In the genomic region with DNA sequence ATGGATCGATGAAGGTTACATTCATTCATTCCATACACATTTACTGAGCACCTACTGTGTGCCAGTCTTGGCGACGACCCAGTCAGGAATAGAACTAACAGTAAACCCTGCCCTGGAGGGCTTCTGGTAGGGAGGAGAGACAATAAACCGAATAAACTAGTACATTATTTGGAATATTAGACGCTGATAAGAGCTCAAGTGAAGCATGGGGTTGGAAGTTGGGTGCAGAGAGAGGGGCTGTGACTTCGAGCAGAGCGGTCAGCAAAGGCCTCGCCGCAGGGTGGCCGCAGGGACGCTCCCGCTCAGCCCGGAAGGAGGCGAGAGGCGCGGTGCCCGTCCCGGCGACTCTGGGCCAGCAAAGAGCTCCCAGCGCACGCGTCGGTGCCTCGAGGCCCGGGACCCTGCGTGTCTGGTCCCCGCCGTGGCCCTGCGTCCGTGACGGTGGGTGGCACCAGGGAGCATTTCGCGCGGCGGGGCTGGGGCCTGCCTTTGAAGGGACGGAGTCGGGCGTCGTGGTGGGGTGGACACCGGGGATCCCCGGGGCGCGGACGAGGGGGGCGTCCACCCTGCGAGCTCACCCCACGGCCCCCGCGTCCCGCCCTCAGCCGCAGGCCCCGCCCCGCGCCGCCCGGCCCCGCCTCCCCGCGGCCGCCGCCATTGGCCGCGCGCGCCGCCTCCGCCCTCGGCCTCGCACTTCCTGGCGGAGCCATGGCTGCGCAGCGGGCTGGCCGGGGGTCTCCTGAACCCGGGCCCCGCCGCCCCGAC, we compare ENCODE assay signal across 1 cellular context.
TF ChIP-seq lines count a peak whose summit lies in the region.

KLHL36 (plus strand) TSS at position 682 of the 765 bp plus-strand sequence. CDS start 2,357 bp downstream, outside the sequence.

TF ChIP-seq in K562, 482 proteins besides CTCF, POLR2A, EP300 and RAD21 (continued from another document and continues in another):
- TF ChIP-seq, protein P1, sequence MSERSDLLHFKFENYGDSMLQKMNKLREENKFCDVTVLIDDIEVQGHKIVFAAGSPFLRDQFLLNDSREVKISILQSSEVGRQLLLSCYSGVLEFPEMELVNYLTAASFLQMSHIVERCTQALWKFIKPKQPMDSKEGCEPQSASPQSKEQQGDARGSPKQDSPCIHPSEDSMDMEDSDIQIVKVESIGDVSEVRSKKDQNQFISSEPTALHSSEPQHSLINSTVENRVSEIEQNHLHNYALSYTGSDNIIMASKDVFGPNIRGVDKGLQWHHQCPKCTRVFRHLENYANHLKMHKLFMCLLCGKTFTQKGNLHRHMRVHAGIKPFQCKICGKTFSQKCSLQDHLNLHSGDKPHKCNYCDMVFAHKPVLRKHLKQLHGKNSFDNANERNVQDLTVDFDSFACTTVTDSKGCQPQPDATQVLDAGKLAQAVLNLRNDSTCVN (CRISPR knock-in tag; IDR thresholded peaks at IDR 0.05): peak; percentile 60; the same call in 1 of the 2 replicates
- TF ChIP-seq E4F1 (CRISPR knock-in tag; IDR thresholded peaks at IDR 0.05; ENCODE audit: borderline replicate concordance): no peak
- TF ChIP-seq ETS1 (conservative IDR thresholded peaks at IDR 0.05; ENCODE audit: control insufficient read depth, low read depth, low read length): no peak; the same call in 1 of the 2 replicates
- TF ChIP-seq ZEB2 (IDR thresholded peaks at IDR 0.05): no peak
- TF ChIP-seq ZNF224 (CRISPR knock-in tag; IDR thresholded peaks at IDR 0.05): no peak
- no peak for TF ChIP-seq PTBP1 (IDR thresholded peaks at IDR 0.05; ENCODE audit: low read depth, low read length)
- no peak for TF ChIP-seq HNRNPLL (IDR thresholded peaks at IDR 0.05; ENCODE audit: low read depth, low read length, poor library complexity, severe bottlenecking)
- no peak for TF ChIP-seq RNF219 (CRISPR knock-in tag; IDR thresholded peaks at IDR 0.05)
- peak; percentile 71 for TF ChIP-seq ZNF12 (CRISPR knock-in tag; IDR thresholded peaks at IDR 0.05)
- peak; percentile 35; the same call in 1 of the 2 replicates for TF ChIP-seq ATF7 (IDR thresholded peaks at IDR 0.05)
- TF ChIP-seq DNMT1 (IDR thresholded peaks at IDR 0.05): no peak
- TF ChIP-seq, protein P2, sequence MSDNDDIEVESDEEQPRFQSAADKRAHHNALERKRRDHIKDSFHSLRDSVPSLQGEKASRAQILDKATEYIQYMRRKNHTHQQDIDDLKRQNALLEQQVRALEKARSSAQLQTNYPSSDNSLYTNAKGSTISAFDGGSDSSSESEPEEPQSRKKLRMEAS (CRISPR knock-in tag; IDR thresholded peaks at IDR 0.05): peak; percentile 91
- no peak for TF ChIP-seq ETV1 (tag; conservative IDR thresholded peaks at IDR 0.05; ENCODE audit: low read depth)
- TF ChIP-seq SIN3A (IDR thresholded peaks at IDR 0.05; ENCODE audit: borderline replicate concordance in 2 of 2, control insufficient read depth in 1 of 2, low read depth in 2 of 2, low read length in 2 of 2): 0 out of 4 replicates have a peak, but pooled peaks of 1 of the 2 experiments have one; percentile 10
- TF ChIP-seq ILF3 (IDR thresholded peaks at IDR 0.05; ENCODE audit: borderline replicate concordance): no peak
- TF ChIP-seq ZNF121 (CRISPR knock-in tag; conservative IDR thresholded peaks at IDR 0.05): 0 out of 2 replicates have a peak, but pooled peaks have one; percentile 2
- TF ChIP-seq, protein P3, sequence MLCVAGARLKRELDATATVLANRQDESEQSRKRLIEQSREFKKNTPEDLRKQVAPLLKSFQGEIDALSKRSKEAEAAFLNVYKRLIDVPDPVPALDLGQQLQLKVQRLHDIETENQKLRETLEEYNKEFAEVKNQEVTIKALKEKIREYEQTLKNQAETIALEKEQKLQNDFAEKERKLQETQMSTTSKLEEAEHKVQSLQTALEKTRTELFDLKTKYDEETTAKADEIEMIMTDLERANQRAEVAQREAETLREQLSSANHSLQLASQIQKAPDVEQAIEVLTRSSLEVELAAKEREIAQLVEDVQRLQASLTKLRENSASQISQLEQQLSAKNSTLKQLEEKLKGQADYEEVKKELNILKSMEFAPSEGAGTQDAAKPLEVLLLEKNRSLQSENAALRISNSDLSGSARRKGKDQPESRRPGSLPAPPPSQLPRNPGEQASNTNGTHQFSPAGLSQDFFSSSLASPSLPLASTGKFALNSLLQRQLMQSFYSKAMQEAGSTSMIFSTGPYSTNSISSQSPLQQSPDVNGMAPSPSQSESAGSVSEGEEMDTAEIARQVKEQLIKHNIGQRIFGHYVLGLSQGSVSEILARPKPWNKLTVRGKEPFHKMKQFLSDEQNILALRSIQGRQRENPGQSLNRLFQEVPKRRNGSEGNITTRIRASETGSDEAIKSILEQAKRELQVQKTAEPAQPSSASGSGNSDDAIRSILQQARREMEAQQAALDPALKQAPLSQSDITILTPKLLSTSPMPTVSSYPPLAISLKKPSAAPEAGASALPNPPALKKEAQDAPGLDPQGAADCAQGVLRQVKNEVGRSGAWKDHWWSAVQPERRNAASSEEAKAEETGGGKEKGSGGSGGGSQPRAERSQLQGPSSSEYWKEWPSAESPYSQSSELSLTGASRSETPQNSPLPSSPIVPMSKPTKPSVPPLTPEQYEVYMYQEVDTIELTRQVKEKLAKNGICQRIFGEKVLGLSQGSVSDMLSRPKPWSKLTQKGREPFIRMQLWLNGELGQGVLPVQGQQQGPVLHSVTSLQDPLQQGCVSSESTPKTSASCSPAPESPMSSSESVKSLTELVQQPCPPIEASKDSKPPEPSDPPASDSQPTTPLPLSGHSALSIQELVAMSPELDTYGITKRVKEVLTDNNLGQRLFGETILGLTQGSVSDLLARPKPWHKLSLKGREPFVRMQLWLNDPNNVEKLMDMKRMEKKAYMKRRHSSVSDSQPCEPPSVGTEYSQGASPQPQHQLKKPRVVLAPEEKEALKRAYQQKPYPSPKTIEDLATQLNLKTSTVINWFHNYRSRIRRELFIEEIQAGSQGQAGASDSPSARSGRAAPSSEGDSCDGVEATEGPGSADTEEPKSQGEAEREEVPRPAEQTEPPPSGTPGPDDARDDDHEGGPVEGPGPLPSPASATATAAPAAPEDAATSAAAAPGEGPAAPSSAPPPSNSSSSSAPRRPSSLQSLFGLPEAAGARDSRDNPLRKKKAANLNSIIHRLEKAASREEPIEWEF (CRISPR knock-in tag; IDR thresholded peaks at IDR 0.05): no peak
- no peak for TF ChIP-seq EWSR1 (IDR thresholded peaks at IDR 0.05; ENCODE audit: borderline replicate concordance, low read depth, partially characterized antibody)
- no peak for TF ChIP-seq ZNF146 (CRISPR knock-in tag; IDR thresholded peaks at IDR 0.05; ENCODE audit: unreplicated experiment)
- no peak for TF ChIP-seq KLF6 (CRISPR knock-in tag; IDR thresholded peaks at IDR 0.05; ENCODE audit: borderline replicate concordance)
- peak; percentile 53 for TF ChIP-seq POLR2G (IDR thresholded peaks at IDR 0.05; ENCODE audit: low read depth, low read length)
- peak; percentile 63 to 87 for TF ChIP-seq MAZ (CRISPR knock-in tag; conservative IDR thresholded peaks at IDR 0.05 in 1 of 2, IDR thresholded peaks at IDR 0.05 in 1 of 2)
- TF ChIP-seq TBL1XR1 (IDR thresholded peaks at IDR 0.05; ENCODE audit: low read length in 2 of 2): no peak
- no peak for TF ChIP-seq POLR2H (tag; IDR thresholded peaks at IDR 0.05; ENCODE audit: low read depth)
- TF ChIP-seq ZBTB5 (IDR thresholded peaks at IDR 0.05): no peak
- TF ChIP-seq HEY1 (CRISPR knock-in tag; IDR thresholded peaks at IDR 0.05; ENCODE audit: borderline replicate concordance): no peak
- TF ChIP-seq, protein P4, sequence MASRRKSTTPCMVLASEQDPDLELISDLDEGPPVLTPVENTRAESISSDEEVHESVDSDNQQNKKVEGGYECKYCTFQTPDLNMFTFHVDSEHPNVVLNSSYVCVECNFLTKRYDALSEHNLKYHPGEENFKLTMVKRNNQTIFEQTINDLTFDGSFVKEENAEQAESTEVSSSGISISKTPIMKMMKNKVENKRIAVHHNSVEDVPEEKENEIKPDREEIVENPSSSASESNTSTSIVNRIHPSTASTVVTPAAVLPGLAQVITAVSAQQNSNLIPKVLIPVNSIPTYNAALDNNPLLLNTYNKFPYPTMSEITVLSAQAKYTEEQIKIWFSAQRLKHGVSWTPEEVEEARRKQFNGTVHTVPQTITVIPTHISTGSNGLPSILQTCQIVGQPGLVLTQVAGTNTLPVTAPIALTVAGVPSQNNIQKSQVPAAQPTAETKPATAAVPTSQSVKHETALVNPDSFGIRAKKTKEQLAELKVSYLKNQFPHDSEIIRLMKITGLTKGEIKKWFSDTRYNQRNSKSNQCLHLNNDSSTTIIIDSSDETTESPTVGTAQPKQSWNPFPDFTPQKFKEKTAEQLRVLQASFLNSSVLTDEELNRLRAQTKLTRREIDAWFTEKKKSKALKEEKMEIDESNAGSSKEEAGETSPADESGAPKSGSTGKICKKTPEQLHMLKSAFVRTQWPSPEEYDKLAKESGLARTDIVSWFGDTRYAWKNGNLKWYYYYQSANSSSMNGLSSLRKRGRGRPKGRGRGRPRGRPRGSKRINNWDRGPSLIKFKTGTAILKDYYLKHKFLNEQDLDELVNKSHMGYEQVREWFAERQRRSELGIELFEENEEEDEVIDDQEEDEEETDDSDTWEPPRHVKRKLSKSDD (conservative IDR thresholded peaks at IDR 0.05; ENCODE audit: low read length): 0 out of 2 replicates have a peak, but pooled peaks have one; percentile 13
- TF ChIP-seq CHD4 (IDR thresholded peaks at IDR 0.05; ENCODE audit: insufficient read depth, insufficient replicate concordance, low read depth, low read length, poor library complexity, severe bottlenecking): peak; percentile 89
- TF ChIP-seq KDM5B (IDR thresholded peaks at IDR 0.05; ENCODE audit: insufficient replicate concordance, low read depth, low read length): peak; percentile 35
- no peak for TF ChIP-seq ZSCAN32 (CRISPR knock-in tag; IDR thresholded peaks at IDR 0.05)
- TF ChIP-seq ZFP36 (IDR thresholded peaks at IDR 0.05; ENCODE audit: low read depth, low read length, partially characterized antibody): peak; percentile 81
- no peak for TF ChIP-seq ZNF253 (CRISPR knock-in tag; conservative IDR thresholded peaks at IDR 0.05)
- no peak for TF ChIP-seq PPARD (CRISPR knock-in tag; IDR thresholded peaks at IDR 0.05)
- TF ChIP-seq ETV6 (IDR thresholded peaks at IDR 0.05; ENCODE audit: borderline replicate concordance in 1 of 2, low read depth in 2 of 2, low read length in 1 of 2): no peak
- peak; percentile 90 for TF ChIP-seq ETV6 (CRISPR knock-in tag; IDR thresholded peaks at IDR 0.05; ENCODE audit: borderline replicate concordance)
- TF ChIP-seq PHF21A (IDR thresholded peaks at IDR 0.05; ENCODE audit: borderline replicate concordance, low read depth): no peak
- no peak for TF ChIP-seq ZNF217 (CRISPR knock-in tag; IDR thresholded peaks at IDR 0.05)
- peak; percentile 88 for TF ChIP-seq SMAD4 (CRISPR knock-in tag; conservative IDR thresholded peaks at IDR 0.05)
- no peak for TF ChIP-seq BRD9 (IDR thresholded peaks at IDR 0.05; ENCODE audit: low read depth, partially characterized antibody)
